Comparison of ENCODE assay signal across 1 cellular context in genomic region chr7:87548123-87548919, GRCh38.
TF ChIP-seq lines count a peak whose summit lies in the region.

No MANE protein-coding gene starts in this region.

TF ChIP-seq in HepG2, 621 proteins besides CTCF, POLR2A, EP300 and RAD21 (continued from another document):
- TF ChIP-seq ARID5B (CRISPR knock-in tag; IDR thresholded peaks at IDR 0.05) (peak; percentile 99), ZNF430 (CRISPR knock-in tag; IDR thresholded peaks at IDR 0.05) (no peak), ZNF512B (CRISPR knock-in tag; IDR thresholded peaks at IDR 0.05; ENCODE audit: borderline replicate concordance) (no peak), ZNF703 (CRISPR knock-in tag; IDR thresholded peaks at IDR 0.05; ENCODE audit: borderline replicate concordance) (no peak), CEBPB (IDR thresholded peaks at IDR 0.05; ENCODE audit: borderline replicate concordance, low read depth, low read length) (no peak), PPARG (CRISPR knock-in tag; conservative IDR thresholded peaks at IDR 0.05) (0 out of 2 replicates have a peak, but pooled peaks have one; percentile 36), ZNF451 (CRISPR knock-in tag; IDR thresholded peaks at IDR 0.05) (no peak), GATAD1 (CRISPR knock-in tag; IDR thresholded peaks at IDR 0.05) (0 out of 2 replicates have a peak, but pooled peaks have one; percentile 52), ZMAT3 (CRISPR knock-in tag; conservative IDR thresholded peaks at IDR 0.05) (no peak), ZNF83 (CRISPR knock-in tag; IDR thresholded peaks at IDR 0.05; ENCODE audit: borderline replicate concordance) (no peak), MED1 (CRISPR knock-in tag; IDR thresholded peaks at IDR 0.05) (peak; percentile 80), RFXAP (CRISPR knock-in tag; IDR thresholded peaks at IDR 0.05; ENCODE audit: borderline replicate concordance) (no peak), ZSCAN31 (CRISPR knock-in tag; IDR thresholded peaks at IDR 0.05; ENCODE audit: low read depth) (0 out of 2 replicates have a peak, but pooled peaks have one; percentile 27), HDAC1 (CRISPR knock-in tag; IDR thresholded peaks at IDR 0.05) (peak; percentile 58), FOXO1 (CRISPR knock-in tag; IDR thresholded peaks at IDR 0.05) (peak; percentile 84), ATF1 (CRISPR knock-in tag; IDR thresholded peaks at IDR 0.05) (no peak), GTF3A (CRISPR knock-in tag; conservative IDR thresholded peaks at IDR 0.05) (no peak), ZNF674 (CRISPR knock-in tag; IDR thresholded peaks at IDR 0.05; ENCODE audit: low read depth) (no peak), GABPA (IDR thresholded peaks at IDR 0.05; ENCODE audit: low read depth, low read length) (no peak), GABPA (CRISPR knock-in tag; IDR thresholded peaks at IDR 0.05; ENCODE audit: low read depth) (no peak), ZNF597 (CRISPR knock-in tag; IDR thresholded peaks at IDR 0.05) (no peak), ZNF75D (CRISPR knock-in tag; IDR thresholded peaks at IDR 0.05; ENCODE audit: borderline replicate concordance) (no peak), HDAC2 (CRISPR knock-in tag; IDR thresholded peaks at IDR 0.05) (peak; percentile 66; the same call in 1 of the 2 replicates)
